ENCODE assay signal across 32 cellular contexts in the genomic region with DNA sequence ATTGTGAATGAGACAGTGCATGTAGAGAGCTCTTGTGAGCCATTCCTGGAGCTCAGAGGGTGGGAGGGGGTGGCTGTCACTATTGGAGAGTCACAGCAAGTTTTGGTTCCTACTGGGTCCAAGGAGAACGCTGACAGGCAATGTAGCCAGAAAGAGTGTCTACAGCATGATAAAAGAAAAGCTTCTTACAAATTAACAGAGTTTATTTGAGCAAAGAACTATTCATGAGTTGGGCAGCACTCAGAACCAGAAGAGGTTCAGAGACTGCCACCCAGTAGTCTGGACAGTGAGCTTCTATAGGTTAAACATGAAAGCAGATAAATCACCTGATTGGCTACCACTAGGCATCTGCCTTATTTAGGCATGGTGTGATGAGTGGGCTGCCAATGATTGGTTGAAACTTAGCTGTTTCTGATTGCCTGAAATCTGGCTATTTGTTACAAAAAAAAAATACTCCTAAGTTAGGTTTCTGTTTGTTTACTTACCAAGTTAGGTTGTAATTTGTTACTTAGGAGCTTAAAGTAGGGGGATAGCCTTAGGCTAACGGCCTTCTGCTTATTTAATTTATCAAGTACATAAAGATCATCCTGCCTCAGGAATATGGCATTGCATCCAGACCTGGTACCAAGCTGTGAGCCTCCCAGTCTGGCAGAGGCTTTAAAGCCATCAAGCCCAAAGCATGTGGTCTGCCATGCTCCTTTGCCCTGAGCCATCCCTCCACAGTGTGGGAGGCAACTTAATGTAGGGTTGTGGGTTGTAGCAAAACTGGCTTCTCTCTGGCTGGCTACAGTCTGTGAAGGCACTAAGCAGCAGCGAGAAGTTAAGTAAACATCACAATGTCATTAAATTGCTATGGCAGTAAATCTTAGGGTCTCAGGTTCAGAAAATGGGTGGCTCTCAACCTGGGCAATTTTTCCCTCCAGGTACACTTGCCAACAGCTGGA.
"Had no signal": no experiment of that assay in that cellular context is flagged by ENCODE, and none has a peak within 500 bp of the region (broad histone marks: within the 10 kb centered on the region; RNA-seq: fewer than 3 reads in every experiment).

No MANE protein-coding gene starts in this region.

- H3K27ac Mint-ChIP-seq: activated CD4-positive, alpha-beta memory T cell treated with anti-CD3 and anti-CD28 coated beads, Interleukin-2, amount 10 ng/mL, durations not matched to agents 7 days and 5 days; activated CD4-positive, alpha-beta T cell treated with anti-CD3 and anti-CD28 coated beads for 36 hours; activated CD4-positive, alpha-beta T cell treated with anti-CD3 and anti-CD28 coated beads, Interleukin-2, amount 10 ng/mL, durations not matched to agents 24 days and 14 days; activated naive CD4-positive, alpha-beta T cell treated with anti-CD3 and anti-CD28 coated beads for 36 hours; activated naive CD4-positive, alpha-beta T cell treated with anti-CD3 and anti-CD28 coated beads, Interleukin-2, amount 50 U/mL, for 24 hours; activated naive CD8-positive, alpha-beta T cell treated with anti-CD3 and anti-CD28 coated beads for 36 hours; activated naive CD8-positive, alpha-beta T cell treated with anti-CD3 and anti-CD28 coated beads, Interleukin-2, amount 50 U/mL, for 24 hours; activated T-cell treated with anti-CD3 and anti-CD28 coated beads, Interleukin-2, amount 50 U/mL, for 24 hours; activated T-cell treated with anti-CD3 and anti-CD28 coated beads, Interleukin-2, amount 50 U/mL, for 72 hours; effector memory CD8-positive, alpha-beta T cell; T-cell; T-helper 1 cell treated with Interleukin-12 subunit alpha and Interleukin-12 subunit beta and Interleukin-4 antibody, amounts not matched to agents 30 μg/mL and 1 μg/mL, for 36 hours; T-helper 2 cell treated with Interferon-gamma antibody and Interleukin-4, amounts not matched to agents 5 μg/mL and 100 μg/mL, for 36 hours had no signal

- H3K9me3 Mint-ChIP-seq: activated CD4-positive, alpha-beta memory T cell treated with anti-CD3 and anti-CD28 coated beads, Interleukin-2, amount 10 ng/mL, durations not matched to agents 7 days and 5 days; activated CD4-positive, alpha-beta T cell treated with anti-CD3 and anti-CD28 coated beads, Interleukin-2, amount 10 ng/mL, durations not matched to agents 24 days and 14 days; activated naive CD4-positive, alpha-beta T cell treated with anti-CD3 and anti-CD28 coated beads, Interleukin-2, amount 50 U/mL, for 24 hours; activated naive CD8-positive, alpha-beta T cell treated with anti-CD3 and anti-CD28 coated beads for 36 hours; activated naive CD8-positive, alpha-beta T cell treated with anti-CD3 and anti-CD28 coated beads, Interleukin-2, amount 50 U/mL, for 24 hours; activated T-cell treated with anti-CD3 and anti-CD28 coated beads, Interleukin-2, amount 50 U/mL, for 24 hours; effector memory CD8-positive, alpha-beta T cell; T-helper 1 cell treated with Interleukin-12 subunit alpha and Interleukin-12 subunit beta and Interleukin-4 antibody, amounts not matched to agents 30 μg/mL and 1 μg/mL, for 36 hours; T-helper 2 cell treated with Interferon-gamma antibody and Interleukin-4, amounts not matched to agents 5 μg/mL and 100 μg/mL, for 36 hours had no signal

- H3K4me3 Mint-ChIP-seq: activated CD4-positive, alpha-beta memory T cell treated with anti-CD3 and anti-CD28 coated beads, Interleukin-2, amount 10 ng/mL, durations not matched to agents 7 days and 5 days; activated CD4-positive, alpha-beta T cell treated with anti-CD3 and anti-CD28 coated beads for 36 hours; activated CD4-positive, alpha-beta T cell treated with anti-CD3 and anti-CD28 coated beads, Interleukin-2, amount 10 ng/mL, durations not matched to agents 24 days and 14 days; activated naive CD4-positive, alpha-beta T cell treated with anti-CD3 and anti-CD28 coated beads for 36 hours; activated naive CD4-positive, alpha-beta T cell treated with anti-CD3 and anti-CD28 coated beads, Interleukin-2, amount 50 U/mL, for 24 hours; activated naive CD8-positive, alpha-beta T cell treated with anti-CD3 and anti-CD28 coated beads for 36 hours; activated naive CD8-positive, alpha-beta T cell treated with anti-CD3 and anti-CD28 coated beads, Interleukin-2, amount 50 U/mL, for 24 hours; activated T-cell treated with anti-CD3 and anti-CD28 coated beads, Interleukin-2, amount 50 U/mL, for 24 hours; activated T-cell treated with anti-CD3 and anti-CD28 coated beads, Interleukin-2, amount 50 U/mL, for 72 hours; effector memory CD8-positive, alpha-beta T cell; T-cell; T-helper 1 cell treated with Interleukin-12 subunit alpha and Interleukin-12 subunit beta and Interleukin-4 antibody, amounts not matched to agents 30 μg/mL and 1 μg/mL, for 36 hours; T-helper 2 cell treated with Interferon-gamma antibody and Interleukin-4, amounts not matched to agents 5 μg/mL and 100 μg/mL, for 36 hours had no signal

- DNase-seq: activated CD4-positive, alpha-beta memory T cell treated with anti-CD3 and anti-CD28 coated beads, Interleukin-2, amount 10 ng/mL, durations not matched to agents 7 days and 5 days; activated CD4-positive, alpha-beta T cell treated with anti-CD3 and anti-CD28 coated beads for 36 hours; activated CD4-positive, alpha-beta T cell treated with anti-CD3 and anti-CD28 coated beads, Interleukin-2, amount 10 ng/mL, durations not matched to agents 24 days and 14 days; activated CD4-positive, CD25-positive, alpha-beta regulatory T cell; activated CD4-positive, CD25-positive, alpha-beta regulatory T cell treated with anti-CD3 and anti-CD28 coated beads, Interleukin-2, amount 50 U/mL, for 72 hours; activated CD8-positive, alpha-beta memory T cell treated with anti-CD3 and anti-CD28 coated beads, Interleukin-2, amount 50 U/mL, for 48 hours; activated naive CD4-positive, alpha-beta T cell treated with anti-CD3 and anti-CD28 coated beads for 36 hours; activated naive CD8-positive, alpha-beta T cell treated with anti-CD3 and anti-CD28 coated beads for 36 hours; activated naive CD8-positive, alpha-beta T cell treated with anti-CD3 and anti-CD28 coated beads, Interleukin-2, amount 50 U/mL, for 24 hours; activated T-cell treated with anti-CD3 and anti-CD28 coated beads for 4 hours; activated T-cell treated with anti-CD3 and anti-CD28 coated beads, Interleukin-2, amount 50 U/mL, for 24 hours; activated T-cell treated with anti-CD3 and anti-CD28 coated beads, Interleukin-2, amount 50 U/mL, for 72 hours; adrenal gland; amygdala; aorta; body of pancreas; caudate nucleus; cortex of kidney; dermis blood vessel endothelial cell; effector CD4-positive, alpha-beta T cell; effector memory CD8-positive, alpha-beta T cell; erythroblast; foreskin keratinocyte; gastrocnemius medialis; glutamatergic neuron; heart left ventricle; T-cell had no signal

- H3K36me3 ChIP-seq: adrenal gland, esophagus muscularis mucosa, gastrocnemius medialis, heart left ventricle had no signal

- ATAC-seq: activated CD4-positive, alpha-beta T cell treated with anti-CD3 and anti-CD28 coated beads for 36 hours; activated naive CD8-positive, alpha-beta T cell treated with anti-CD3 and anti-CD28 coated beads, Interleukin-2, amount 50 U/mL, for 24 hours; activated T-cell treated with anti-CD3 and anti-CD28 coated beads, Interleukin-2, amount 50 U/mL, for 72 hours; body of pancreas; effector memory CD8-positive, alpha-beta T cell; foreskin keratinocyte; gastrocnemius medialis; heart left ventricle; T-cell had no signal

- H3K9me3 ChIP-seq: adrenal gland, body of pancreas, gastrocnemius medialis had no signal

- H3K27ac ChIP-seq: adrenal gland, body of pancreas, esophagus muscularis mucosa, foreskin keratinocyte, gastrocnemius medialis, heart left ventricle had no signal

- H3K4me1 Mint-ChIP-seq: activated CD4-positive, alpha-beta memory T cell treated with anti-CD3 and anti-CD28 coated beads, Interleukin-2, amount 10 ng/mL, durations not matched to agents 7 days and 5 days; activated CD4-positive, alpha-beta T cell treated with anti-CD3 and anti-CD28 coated beads for 36 hours; activated CD4-positive, alpha-beta T cell treated with anti-CD3 and anti-CD28 coated beads, Interleukin-2, amount 10 ng/mL, durations not matched to agents 24 days and 14 days; activated naive CD4-positive, alpha-beta T cell treated with anti-CD3 and anti-CD28 coated beads, Interleukin-2, amount 50 U/mL, for 24 hours; activated naive CD8-positive, alpha-beta T cell treated with anti-CD3 and anti-CD28 coated beads for 36 hours had no signal

- H3K4me3 ChIP-seq: adrenal gland, body of pancreas, esophagus muscularis mucosa, gastrocnemius medialis, heart left ventricle had no signal

- H3K27me3 ChIP-seq: adrenal gland, body of pancreas, esophagus muscularis mucosa, gastrocnemius medialis had no signal

- H3K36me3 Mint-ChIP-seq: activated naive CD4-positive, alpha-beta T cell treated with anti-CD3 and anti-CD28 coated beads, Interleukin-2, amount 50 U/mL, for 24 hours; activated naive CD8-positive, alpha-beta T cell treated with anti-CD3 and anti-CD28 coated beads for 36 hours; T-cell had no signal

- H3K4me1 ChIP-seq: adrenal gland, body of pancreas, foreskin keratinocyte, gastrocnemius medialis, heart left ventricle had no signal

- FAIRE-seq: colon had no signal
